ENCODE assay signal across 9 cellular contexts in genomic region chr2:230614913-230615332, GRCh38.
DNase-seq lines count a peak whose midpoint lies in the region; ATAC-seq, FAIRE-seq and TF ChIP-seq lines count a peak whose summit lies in the region.
"Had no signal": no experiment of that assay in that cellular context is flagged by ENCODE, and none has a peak within 500 bp of the region (broad histone marks: within the 10 kb centered on the region; RNA-seq: fewer than 3 reads in every experiment).

No MANE protein-coding gene starts in this region.

- WGBS in pancreas, 2 donors = 42 to 46% methylated on average over 5 to 6 of the region's 6 CpGs

- intact Hi-C loops in pancreas (cut with DNase I) = loop anchor here in 1 of 3 donors (5.0 kb wide), 1 partner anchor 608 kb away; no protein-coding TSS in a partner anchor

- no peak for TF ChIP-seq CTCF in pancreas (IDR thresholded peaks at IDR 0.05)

- peak overlapping the region; percentile 68 for H3K27ac Mint-ChIP-seq in T-helper 2 cell treated with Interferon-gamma antibody and Interleukin-4, amounts not matched to agents 5 μg/mL and 100 μg/mL, for 36 hours

- no peaks in the 10 kb centered on the region for H3K9me3 ChIP-seq in pancreas

- peak; percentile 68 for DNase-seq in T-helper 2 cell treated with Interferon-gamma antibody and Interleukin-4, amounts not matched to agents 5 μg/mL and 100 μg/mL, for 36 hours (ENCODE audit: low spot score)
- DNase-seq in stimulated activated CD4-positive, alpha-beta T cell treated with anti-CD3 and anti-CD28 coated beads, Interleukin-2, amount 100 ng/mL, for 24 hours = peak; percentile 55 to 68
- no peak for DNase-seq in SIG-M5 (lab: John Stamatoyannopoulos, UW)
- no peak for DNase-seq in pancreas
- no peak for DNase-seq in dedifferentiated amniotic fluid mesenchymal stem cell (ENCODE audit: extremely low spot score)
- no peak for DNase-seq in NCI-H1694 treated with DMSO at 0.1 percent for 48 hours (lab: John Stamatoyannopoulos, UW)

- H3K27me3 ChIP-seq in pancreas = no peaks in the 10 kb centered on the region
- H3K27me3 ChIP-seq: cardiac muscle cell had no signal

- ATAC-seq in GM18873 (IDR thresholded peaks at IDR 0.05; ENCODE audit: low FRiP score, unreplicated experiment) (peak; percentile 84), HG02763 (IDR thresholded peaks at IDR 0.05; ENCODE audit: unreplicated experiment) (peak; percentile 70), pancreas (no peak)

- no peaks in the 10 kb centered on the region for H3K36me3 ChIP-seq in pancreas
- H3K36me3 ChIP-seq: cardiac muscle cell had no signal

- H3K4me1 ChIP-seq in pancreas = no peaks in the 10 kb centered on the region

- H3K27me3 Mint-ChIP-seq in T-helper 2 cell treated with Interferon-gamma antibody and Interleukin-4, amounts not matched to agents 5 μg/mL and 100 μg/mL, for 36 hours (ENCODE audit: low read depth) = no peaks in the 10 kb centered on the region

- peaks cover 2% of the 10 kb centered on the region for H3K36me3 Mint-ChIP-seq in T-helper 2 cell treated with Interferon-gamma antibody and Interleukin-4, amounts not matched to agents 5 μg/mL and 100 μg/mL, for 36 hours (ENCODE audit: low read depth)

- no peak overlapping the region for H3K4me3 Mint-ChIP-seq in T-helper 2 cell treated with Interferon-gamma antibody and Interleukin-4, amounts not matched to agents 5 μg/mL and 100 μg/mL, for 36 hours

- no peak overlapping the region for H3K4me3 ChIP-seq in pancreas
- H3K4me3 ChIP-seq: cardiac muscle cell had no signal

- no peak overlapping the region for H3K27ac ChIP-seq in pancreas
- H3K27ac ChIP-seq: cardiac muscle cell had no signal

- FAIRE-seq in pancreas (lab: Jason Lieb, UNC) = no peak

- H3K9me3 Mint-ChIP-seq in T-helper 2 cell treated with Interferon-gamma antibody and Interleukin-4, amounts not matched to agents 5 μg/mL and 100 μg/mL, for 36 hours = no peaks in the 10 kb centered on the region

- peaks cover 39% of the 10 kb centered on the region for H3K4me1 Mint-ChIP-seq in T-helper 2 cell treated with Interferon-gamma antibody and Interleukin-4, amounts not matched to agents 5 μg/mL and 100 μg/mL, for 36 hours (ENCODE audit: low read depth)

Comparison
In these comparisons a context has a peak if more than half of its experiments do, and no peak if none do; other contexts are left out.
1. ATAC-seq: peak in GM18873 (single experiment) and HG02763 (single experiment); none in pancreas (0 of 4).
2. DNase-seq: peak in T-helper 2 cell treated with Interferon-gamma antibody and Interleukin-4, amounts not matched to agents 5 μg/mL and 100 μg/mL, for 36 hours (single experiment) and stimulated activated CD4-positive, alpha-beta T cell treated with anti-CD3 and anti-CD28 coated beads, Interleukin-2, amount 100 ng/mL, for 24 hours (2 of 2); none in SIG-M5 (single experiment), pancreas (0 of 6), dedifferentiated amniotic fluid mesenchymal stem cell (single experiment) and NCI-H1694 treated with DMSO at 0.1 percent for 48 hours (single experiment).